Comparison of ENCODE assay signal across 1 cellular context in the genomic region with DNA sequence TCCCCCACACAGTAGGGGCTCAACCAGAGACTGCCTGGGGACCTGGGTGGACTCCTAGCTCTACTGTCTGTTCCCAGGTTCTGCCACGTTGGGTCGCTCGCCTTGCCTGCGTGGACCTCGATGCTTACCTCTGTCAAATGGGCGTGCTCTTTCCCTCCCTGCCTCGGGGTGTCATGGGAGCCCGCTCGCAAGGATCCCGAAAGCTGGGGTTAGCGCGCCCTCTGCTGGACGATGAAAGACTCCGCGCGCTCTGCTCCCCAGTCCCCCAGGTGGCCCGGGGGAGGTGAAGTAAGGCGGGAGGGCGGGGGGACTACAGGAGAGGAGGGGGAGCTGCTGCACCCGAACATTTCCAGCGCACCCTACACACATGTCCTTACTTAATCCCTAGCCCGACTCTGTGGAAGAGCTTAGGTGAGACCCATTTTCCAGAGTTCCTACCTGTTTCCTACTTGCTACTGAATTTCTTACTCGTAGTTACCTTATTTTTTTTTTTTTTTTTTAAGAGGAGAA.
TF ChIP-seq lines count a peak whose summit lies in the region.

No MANE protein-coding gene starts in this region.

TF ChIP-seq in H1, 55 proteins besides CTCF, POLR2A, EP300 and RAD21:
- TF ChIP-seq HDAC6 (IDR thresholded peaks at IDR 0.05; ENCODE audit: low read depth, low read length) = no peak
- TF ChIP-seq EZH2 (IDR thresholded peaks at IDR 0.05; ENCODE audit: low read depth, low read length, severe bottlenecking) = no peak
- TF ChIP-seq KDM5A (IDR thresholded peaks at IDR 0.05; ENCODE audit: low read length) = peak; percentile 31; the same call in 1 of the 2 replicates
- peak in 1 of 2 experiments; percentile 97; a peak in 2 of 4 replicates for TF ChIP-seq HDAC2 (IDR thresholded peaks at IDR 0.05; ENCODE audit: borderline replicate concordance in 1 of 2, low read depth in 2 of 2, low read length in 2 of 2)
- TF ChIP-seq SIX5 (IDR thresholded peaks at IDR 0.05; ENCODE audit: low read depth, low read length) = no peak
- TF ChIP-seq, protein P1, sequence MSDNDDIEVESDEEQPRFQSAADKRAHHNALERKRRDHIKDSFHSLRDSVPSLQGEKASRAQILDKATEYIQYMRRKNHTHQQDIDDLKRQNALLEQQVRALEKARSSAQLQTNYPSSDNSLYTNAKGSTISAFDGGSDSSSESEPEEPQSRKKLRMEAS (IDR thresholded peaks at IDR 0.05) = peak; percentile 84
- TF ChIP-seq BCL11A (IDR thresholded peaks at IDR 0.05; ENCODE audit: low read depth in 2 of 2, low read length in 2 of 2) = no peak
- TF ChIP-seq CBX8 (IDR thresholded peaks at IDR 0.05; ENCODE audit: borderline replicate concordance, low read depth, low read length) = no peak
- 0 out of 2 replicates have a peak, but pooled peaks have one; percentile 8 for TF ChIP-seq YY1 (IDR thresholded peaks at IDR 0.05; ENCODE audit: low read depth, low read length)
- 0 out of 2 replicates have a peak, but pooled peaks have one; percentile 11 for TF ChIP-seq TCF12 (IDR thresholded peaks at IDR 0.05; ENCODE audit: low read depth, low read length)
- no peak for TF ChIP-seq CREB1 (IDR thresholded peaks at IDR 0.05)
- TF ChIP-seq ATF2 (IDR thresholded peaks at IDR 0.05; ENCODE audit: low read length) = 0 out of 2 replicates have a peak, but pooled peaks have one; percentile 8
- 0 out of 4 replicates have a peak, but pooled peaks of 1 of the 2 experiments have one; percentile 4 for TF ChIP-seq SIN3A (conservative IDR thresholded peaks at IDR 0.05 in 1 of 2, IDR thresholded peaks at IDR 0.05 in 1 of 2; ENCODE audit: low read depth in 1 of 2, low read length in 2 of 2)
- no peak for TF ChIP-seq MAFK (IDR thresholded peaks at IDR 0.05; ENCODE audit: low read depth, low read length)
- no peak for TF ChIP-seq BRCA1 (IDR thresholded peaks at IDR 0.05; ENCODE audit: low read depth, low read length)
- TF ChIP-seq TEAD4 (IDR thresholded peaks at IDR 0.05; ENCODE audit: low read depth, low read length) = no peak
- TF ChIP-seq POLR2AphosphoS5 (IDR thresholded peaks at IDR 0.05; ENCODE audit: low read depth, low read length) = no peak
- no peak for TF ChIP-seq TAF1 (IDR thresholded peaks at IDR 0.05; ENCODE audit: low read depth, low read length)
- TF ChIP-seq, protein P2, sequence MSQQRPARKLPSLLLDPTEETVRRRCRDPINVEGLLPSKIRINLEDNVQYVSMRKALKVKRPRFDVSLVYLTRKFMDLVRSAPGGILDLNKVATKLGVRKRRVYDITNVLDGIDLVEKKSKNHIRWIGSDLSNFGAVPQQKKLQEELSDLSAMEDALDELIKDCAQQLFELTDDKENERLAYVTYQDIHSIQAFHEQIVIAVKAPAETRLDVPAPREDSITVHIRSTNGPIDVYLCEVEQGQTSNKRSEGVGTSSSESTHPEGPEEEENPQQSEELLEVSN (IDR thresholded peaks at IDR 0.05) = peak; percentile 88
- 0 out of 2 replicates have a peak, but pooled peaks have one; percentile 95 for TF ChIP-seq KDM1A (IDR thresholded peaks at IDR 0.05; ENCODE audit: borderline replicate concordance, low read length)
- TF ChIP-seq CHD1 (IDR thresholded peaks at IDR 0.05; ENCODE audit: low read depth, low read length) = no peak
- TF ChIP-seq, protein P3, sequence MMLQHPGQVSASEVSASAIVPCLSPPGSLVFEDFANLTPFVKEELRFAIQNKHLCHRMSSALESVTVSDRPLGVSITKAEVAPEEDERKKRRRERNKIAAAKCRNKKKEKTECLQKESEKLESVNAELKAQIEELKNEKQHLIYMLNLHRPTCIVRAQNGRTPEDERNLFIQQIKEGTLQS (IDR thresholded peaks at IDR 0.05; ENCODE audit: insufficient read depth, low read depth, low read length) = no peak
- no peak for TF ChIP-seq NANOG (IDR thresholded peaks at IDR 0.05; ENCODE audit: insufficient read depth, low read depth, low read length, poor library complexity, severe bottlenecking)
- no peak for TF ChIP-seq SRF (IDR thresholded peaks at IDR 0.05; ENCODE audit: low read depth, low read length)
- peak; percentile 71 for TF ChIP-seq ASH2L (IDR thresholded peaks at IDR 0.05; ENCODE audit: low read length)
